In genomic region chr13:95191821-95192220, GRCh38 we compare ENCODE assay signal across 1 cellular context.
TF ChIP-seq lines count a peak whose summit lies in the region.

No MANE protein-coding gene starts in this region.

TF ChIP-seq in GM23338, 12 proteins besides CTCF, POLR2A, EP300 and RAD21 (continued from another document):
- TF ChIP-seq ZNF462 (CRISPR knock-in tag; IDR thresholded peaks at IDR 0.05) (no peak), POLR2AphosphoS5 (IDR thresholded peaks at IDR 0.05; ENCODE audit: low read depth) (no peak), ZNF114 (CRISPR knock-in tag; IDR thresholded peaks at IDR 0.05) (no peak), ZNF331 (CRISPR knock-in tag; IDR thresholded peaks at IDR 0.05; ENCODE audit: low read depth) (no peak)
